In genomic region chr11:77589521-77590193, GRCh38 we compare ENCODE assay signal across 1 cellular context.
A peak's percentile ranks its signal among the peaks of the same experiment; 100 is the strongest.
TF ChIP-seq lines count a peak whose summit lies in the region.

Gene AQP11, plus strand, starts transcription at chr11:77589953. Its CDS starts 40 bp downstream, at chr11:77589993.

TF ChIP-seq in HepG2, 621 proteins besides CTCF, POLR2A, EP300 and RAD21 (continued from another document and continues in another):
- TF ChIP-seq, protein P1, sequence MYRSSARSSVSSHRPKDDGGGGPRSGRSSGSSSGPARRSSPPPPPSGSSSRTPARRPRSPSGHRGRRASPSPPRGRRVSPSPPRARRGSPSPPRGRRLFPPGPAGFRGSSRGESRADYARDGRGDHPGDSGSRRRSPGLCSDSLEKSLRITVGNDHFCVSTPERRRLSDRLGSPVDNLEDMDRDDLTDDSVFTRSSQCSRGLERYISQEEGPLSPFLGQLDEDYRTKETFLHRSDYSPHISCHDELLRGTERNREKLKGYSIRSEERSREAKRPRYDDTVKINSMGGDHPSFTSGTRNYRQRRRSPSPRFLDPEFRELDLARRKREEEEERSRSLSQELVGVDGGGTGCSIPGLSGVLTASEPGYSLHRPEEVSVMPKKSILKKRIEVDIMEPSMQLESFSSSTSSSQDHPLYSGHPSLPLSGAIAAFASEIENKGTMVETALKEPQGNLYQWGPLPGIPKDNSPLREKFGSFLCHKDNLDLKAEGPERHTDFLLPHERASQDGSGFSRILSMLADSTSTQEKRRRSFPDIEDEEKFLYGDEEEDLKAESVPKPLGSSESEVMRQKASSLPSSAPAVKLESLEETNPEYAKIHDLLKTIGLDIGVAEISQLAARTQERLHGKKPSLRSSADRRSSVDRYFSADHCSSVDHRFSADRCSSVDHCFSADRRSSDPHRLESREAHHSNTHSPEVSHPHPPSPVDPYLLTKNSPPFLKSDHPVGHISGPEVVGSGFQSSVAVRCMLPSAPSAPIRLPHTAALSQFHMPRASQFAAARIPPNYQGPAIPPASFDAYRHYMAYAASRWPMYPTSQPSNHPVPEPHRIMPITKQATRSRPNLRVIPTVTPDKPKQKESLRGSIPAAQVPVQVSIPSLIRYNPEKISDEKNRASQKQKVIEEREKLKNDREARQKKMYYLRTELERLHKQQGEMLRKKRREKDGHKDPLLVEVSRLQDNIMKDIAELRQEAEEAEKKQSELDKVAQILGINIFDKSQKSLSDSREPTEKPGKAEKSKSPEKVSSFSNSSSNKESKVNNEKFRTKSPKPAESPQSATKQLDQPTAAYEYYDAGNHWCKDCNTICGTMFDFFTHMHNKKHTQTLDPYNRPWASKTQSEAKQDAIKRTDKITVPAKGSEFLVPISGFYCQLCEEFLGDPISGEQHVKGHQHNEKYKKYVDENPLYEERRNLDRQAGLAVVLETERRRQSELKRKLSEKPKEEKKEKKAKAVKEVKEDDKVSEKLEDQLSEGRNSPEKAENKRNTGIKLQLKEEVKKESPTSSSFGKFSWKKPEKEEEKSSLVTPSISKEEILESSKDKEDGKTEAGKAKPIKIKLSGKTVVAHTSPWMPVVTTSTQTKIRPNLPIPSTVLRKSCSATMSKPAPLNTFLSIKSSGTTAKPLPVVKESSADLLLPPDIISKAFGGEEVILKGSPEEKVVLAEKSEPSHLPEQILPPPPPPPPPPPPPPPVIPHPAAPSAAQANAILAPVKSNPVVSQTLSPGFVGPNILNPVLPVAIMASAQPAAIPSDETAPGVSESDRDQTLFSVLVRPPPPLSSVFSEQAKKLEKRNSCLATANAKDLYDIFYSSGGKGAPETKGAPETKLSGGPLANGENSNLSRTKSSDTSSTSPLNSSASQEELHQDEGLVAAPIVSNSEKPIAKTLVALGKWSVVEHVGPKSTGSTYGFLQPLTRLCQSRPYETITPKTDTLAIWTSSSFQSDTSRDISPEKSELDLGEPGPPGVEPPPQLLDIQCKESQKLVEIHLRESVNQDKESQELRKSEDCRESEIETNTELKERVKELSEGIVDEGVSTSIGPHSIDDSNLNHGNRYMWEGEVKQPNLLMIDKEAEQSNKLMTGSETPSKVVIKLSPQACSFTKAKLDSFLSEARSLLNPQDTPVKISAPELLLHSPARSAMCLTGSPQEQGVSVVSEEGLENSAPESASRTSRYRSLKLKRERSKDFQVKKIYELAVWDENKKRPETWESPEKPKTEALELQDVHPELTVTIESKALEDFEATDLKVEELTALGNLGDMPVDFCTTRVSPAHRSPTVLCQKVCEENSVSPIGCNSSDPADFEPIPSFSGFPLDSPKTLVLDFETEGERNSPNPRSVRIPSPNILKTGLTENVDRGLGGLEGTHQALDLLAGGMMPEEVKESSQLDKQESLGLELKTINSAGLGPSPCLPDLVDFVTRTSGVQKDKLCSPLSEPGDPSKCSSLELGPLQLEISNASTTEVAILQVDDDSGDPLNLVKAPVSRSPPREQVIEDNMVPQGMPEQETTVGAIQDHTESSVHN (CRISPR knock-in tag; IDR thresholded peaks at IDR 0.05), result 0 out of 2 replicates have a peak, but pooled peaks have one; percentile 67
- 0 out of 2 replicates have a peak, but pooled peaks have one; percentile 66 for TF ChIP-seq ZNF33A (CRISPR knock-in tag; IDR thresholded peaks at IDR 0.05; ENCODE audit: borderline replicate concordance)
- no peak for TF ChIP-seq CC2D1A (CRISPR knock-in tag; IDR thresholded peaks at IDR 0.05)
- TF ChIP-seq THAP11 (CRISPR knock-in tag; IDR thresholded peaks at IDR 0.05), result peak; percentile 66
- no peak for TF ChIP-seq MAFF (IDR thresholded peaks at IDR 0.05; ENCODE audit: low read depth, low read length)
- TF ChIP-seq ZSCAN21 (CRISPR knock-in tag; IDR thresholded peaks at IDR 0.05; ENCODE audit: borderline replicate concordance), result 0 out of 2 replicates have a peak, but pooled peaks have one; percentile 9
- no peak for TF ChIP-seq ZNF660 (CRISPR knock-in tag; IDR thresholded peaks at IDR 0.05; ENCODE audit: borderline replicate concordance, low read depth)
- no peak for TF ChIP-seq FOXM1 (CRISPR knock-in tag; IDR thresholded peaks at IDR 0.05)
- TF ChIP-seq ELF4 (CRISPR knock-in tag; IDR thresholded peaks at IDR 0.05; ENCODE audit: borderline replicate concordance), result no peak
- TF ChIP-seq ZFYVE20 (CRISPR knock-in tag; IDR thresholded peaks at IDR 0.05; ENCODE audit: borderline replicate concordance, low read depth), result no peak
- peak; percentile 93; the same call in 1 of the 2 replicates for TF ChIP-seq ZNF451 (CRISPR knock-in tag; IDR thresholded peaks at IDR 0.05)
- TF ChIP-seq, protein P2, sequence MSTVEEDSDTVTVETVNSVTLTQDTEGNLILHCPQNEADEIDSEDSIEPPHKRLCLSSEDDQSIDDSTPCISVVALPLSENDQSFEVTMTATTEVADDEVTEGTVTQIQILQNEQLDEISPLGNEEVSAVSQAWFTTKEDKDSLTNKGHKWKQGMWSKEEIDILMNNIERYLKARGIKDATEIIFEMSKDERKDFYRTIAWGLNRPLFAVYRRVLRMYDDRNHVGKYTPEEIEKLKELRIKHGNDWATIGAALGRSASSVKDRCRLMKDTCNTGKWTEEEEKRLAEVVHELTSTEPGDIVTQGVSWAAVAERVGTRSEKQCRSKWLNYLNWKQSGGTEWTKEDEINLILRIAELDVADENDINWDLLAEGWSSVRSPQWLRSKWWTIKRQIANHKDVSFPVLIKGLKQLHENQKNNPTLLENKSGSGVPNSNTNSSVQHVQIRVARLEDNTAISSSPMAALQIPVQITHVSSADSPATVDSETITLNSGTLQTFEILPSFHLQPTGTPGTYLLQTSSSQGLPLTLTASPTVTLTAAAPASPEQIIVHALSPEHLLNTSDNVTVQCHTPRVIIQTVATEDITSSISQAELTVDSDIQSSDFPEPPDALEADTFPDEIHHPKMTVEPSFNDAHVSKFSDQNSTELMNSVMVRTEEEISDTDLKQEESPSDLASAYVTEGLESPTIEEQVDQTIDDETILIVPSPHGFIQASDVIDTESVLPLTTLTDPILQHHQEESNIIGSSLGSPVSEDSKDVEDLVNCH (CRISPR knock-in tag; IDR thresholded peaks at IDR 0.05), result no peak
- TF ChIP-seq, protein P3, sequence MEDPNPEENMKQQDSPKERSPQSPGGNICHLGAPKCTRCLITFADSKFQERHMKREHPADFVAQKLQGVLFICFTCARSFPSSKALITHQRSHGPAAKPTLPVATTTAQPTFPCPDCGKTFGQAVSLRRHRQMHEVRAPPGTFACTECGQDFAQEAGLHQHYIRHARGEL (CRISPR knock-in tag; IDR thresholded peaks at IDR 0.05), result peak; percentile 80; the same call in 1 of the 2 replicates
- TF ChIP-seq ZNF580 (CRISPR knock-in tag; IDR thresholded peaks at IDR 0.05; ENCODE audit: borderline replicate concordance, low read depth), result 0 out of 2 replicates have a peak, but pooled peaks have one; percentile 45
- TF ChIP-seq MTF2 (CRISPR knock-in tag; IDR thresholded peaks at IDR 0.05; ENCODE audit: borderline replicate concordance), result no peak
- no peak for TF ChIP-seq RFXAP (CRISPR knock-in tag; IDR thresholded peaks at IDR 0.05; ENCODE audit: borderline replicate concordance)
- peak; percentile 92 for TF ChIP-seq NFATC3 (CRISPR knock-in tag; IDR thresholded peaks at IDR 0.05)
- TF ChIP-seq ZNF30 (CRISPR knock-in tag; IDR thresholded peaks at IDR 0.05), result no peak
- peak; percentile 95; the same call in 1 of the 2 replicates for TF ChIP-seq SAFB2 (CRISPR knock-in tag; IDR thresholded peaks at IDR 0.05; ENCODE audit: borderline replicate concordance, low read depth)
- TF ChIP-seq MLXIP (CRISPR knock-in tag; IDR thresholded peaks at IDR 0.05; ENCODE audit: borderline replicate concordance), result no peak
- TF ChIP-seq ZNF142 (CRISPR knock-in tag; IDR thresholded peaks at IDR 0.05), result peak; percentile 64; the same call in 1 of the 2 replicates
- TF ChIP-seq GFI1 (CRISPR knock-in tag; IDR thresholded peaks at IDR 0.05; ENCODE audit: borderline replicate concordance), result no peak; the same call in 1 of the 2 replicates
- 0 out of 2 replicates have a peak, but pooled peaks have one; percentile 50 for TF ChIP-seq ZNF543 (CRISPR knock-in tag; IDR thresholded peaks at IDR 0.05)
- TF ChIP-seq ZBTB7B (CRISPR knock-in tag; IDR thresholded peaks at IDR 0.05), result peak; percentile 55; the same call in 1 of the 2 replicates
- TF ChIP-seq, protein P4, sequence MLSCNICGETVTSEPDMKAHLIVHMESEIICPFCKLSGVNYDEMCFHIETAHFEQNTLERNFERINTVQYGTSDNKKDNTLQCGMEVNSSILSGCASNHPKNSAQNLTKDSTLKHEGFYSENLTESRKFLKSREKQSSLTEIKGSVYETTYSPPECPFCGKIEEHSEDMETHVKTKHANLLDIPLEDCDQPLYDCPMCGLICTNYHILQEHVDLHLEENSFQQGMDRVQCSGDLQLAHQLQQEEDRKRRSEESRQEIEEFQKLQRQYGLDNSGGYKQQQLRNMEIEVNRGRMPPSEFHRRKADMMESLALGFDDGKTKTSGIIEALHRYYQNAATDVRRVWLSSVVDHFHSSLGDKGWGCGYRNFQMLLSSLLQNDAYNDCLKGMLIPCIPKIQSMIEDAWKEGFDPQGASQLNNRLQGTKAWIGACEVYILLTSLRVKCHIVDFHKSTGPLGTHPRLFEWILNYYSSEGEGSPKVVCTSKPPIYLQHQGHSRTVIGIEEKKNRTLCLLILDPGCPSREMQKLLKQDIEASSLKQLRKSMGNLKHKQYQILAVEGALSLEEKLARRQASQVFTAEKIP (CRISPR knock-in tag; IDR thresholded peaks at IDR 0.05; ENCODE audit: borderline replicate concordance), result no peak
- peak; percentile 57; the same call in 1 of the 2 replicates for TF ChIP-seq GATAD1 (CRISPR knock-in tag; IDR thresholded peaks at IDR 0.05)
- TF ChIP-seq ZSCAN5A (CRISPR knock-in tag; IDR thresholded peaks at IDR 0.05; ENCODE audit: borderline replicate concordance), result no peak; the same call in 1 of the 2 replicates
